Comparison of ENCODE assay signal across 1 cellular context in the genomic region with DNA sequence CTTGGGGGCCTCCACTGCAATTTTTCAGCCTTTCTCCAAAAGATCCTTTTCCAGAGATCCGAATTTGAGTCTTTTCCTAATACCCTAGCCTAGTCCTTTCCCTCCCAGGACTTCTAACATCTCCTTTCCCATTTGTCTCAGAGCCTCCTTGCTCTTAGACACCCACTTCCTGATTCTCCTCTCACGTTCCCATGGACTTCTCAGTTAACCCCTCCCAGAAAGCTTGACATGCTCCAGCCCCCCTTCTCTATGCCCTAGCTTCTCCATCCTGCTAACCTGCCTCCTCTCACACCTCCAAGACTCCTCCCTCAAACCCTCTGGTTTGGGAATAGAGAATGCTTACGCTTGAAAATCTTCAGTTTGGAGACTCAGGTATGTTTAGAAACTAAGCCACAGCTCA.
TF ChIP-seq lines count a peak whose summit lies in the region.

No MANE protein-coding gene starts in this region.

TF ChIP-seq in IMR-90, 13 proteins besides CTCF, POLR2A, EP300 and RAD21:
- TF ChIP-seq, protein P1, sequence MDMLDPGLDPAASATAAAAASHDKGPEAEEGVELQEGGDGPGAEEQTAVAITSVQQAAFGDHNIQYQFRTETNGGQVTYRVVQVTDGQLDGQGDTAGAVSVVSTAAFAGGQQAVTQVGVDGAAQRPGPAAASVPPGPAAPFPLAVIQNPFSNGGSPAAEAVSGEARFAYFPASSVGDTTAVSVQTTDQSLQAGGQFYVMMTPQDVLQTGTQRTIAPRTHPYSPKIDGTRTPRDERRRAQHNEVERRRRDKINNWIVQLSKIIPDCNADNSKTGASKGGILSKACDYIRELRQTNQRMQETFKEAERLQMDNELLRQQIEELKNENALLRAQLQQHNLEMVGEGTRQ (IDR thresholded peaks at IDR 0.05; ENCODE audit: low read depth, low read length), result no peak
- no peak for TF ChIP-seq NFE2L2 (IDR thresholded peaks at IDR 0.05; ENCODE audit: low read depth, low read length)
- TF ChIP-seq, protein P2, sequence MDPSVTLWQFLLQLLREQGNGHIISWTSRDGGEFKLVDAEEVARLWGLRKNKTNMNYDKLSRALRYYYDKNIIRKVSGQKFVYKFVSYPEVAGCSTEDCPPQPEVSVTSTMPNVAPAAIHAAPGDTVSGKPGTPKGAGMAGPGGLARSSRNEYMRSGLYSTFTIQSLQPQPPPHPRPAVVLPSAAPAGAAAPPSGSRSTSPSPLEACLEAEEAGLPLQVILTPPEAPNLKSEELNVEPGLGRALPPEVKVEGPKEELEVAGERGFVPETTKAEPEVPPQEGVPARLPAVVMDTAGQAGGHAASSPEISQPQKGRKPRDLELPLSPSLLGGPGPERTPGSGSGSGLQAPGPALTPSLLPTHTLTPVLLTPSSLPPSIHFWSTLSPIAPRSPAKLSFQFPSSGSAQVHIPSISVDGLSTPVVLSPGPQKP (IDR thresholded peaks at IDR 0.05; ENCODE audit: borderline replicate concordance, low read depth, low read length), result no peak
- no peak for TF ChIP-seq RFX5 (IDR thresholded peaks at IDR 0.05; ENCODE audit: low read depth, low read length)
- no peak for TF ChIP-seq MAZ (IDR thresholded peaks at IDR 0.05; ENCODE audit: borderline replicate concordance, low read depth, low read length)
- TF ChIP-seq MXI1 (IDR thresholded peaks at IDR 0.05; ENCODE audit: borderline replicate concordance, low read depth, low read length), result no peak
- TF ChIP-seq SMC3 (IDR thresholded peaks at IDR 0.05; ENCODE audit: low read depth, low read length), result no peak
- no peak for TF ChIP-seq FOS (IDR thresholded peaks at IDR 0.05; ENCODE audit: low read depth, low read length)
- no peak for TF ChIP-seq BHLHE40 (IDR thresholded peaks at IDR 0.05; ENCODE audit: low read depth, low read length)
- no peak for TF ChIP-seq CHD1 (IDR thresholded peaks at IDR 0.05; ENCODE audit: low read depth, low read length)
- no peak for TF ChIP-seq CEBPB (IDR thresholded peaks at IDR 0.05; ENCODE audit: low read depth, low read length)
- no peak for TF ChIP-seq MAFK (IDR thresholded peaks at IDR 0.05; ENCODE audit: low read depth, low read length)
- TF ChIP-seq RCOR1 (IDR thresholded peaks at IDR 0.05; ENCODE audit: insufficient replicate concordance, low read length), result no peak
